26 cellular contexts compared by ENCODE assay signal in the genomic region with DNA sequence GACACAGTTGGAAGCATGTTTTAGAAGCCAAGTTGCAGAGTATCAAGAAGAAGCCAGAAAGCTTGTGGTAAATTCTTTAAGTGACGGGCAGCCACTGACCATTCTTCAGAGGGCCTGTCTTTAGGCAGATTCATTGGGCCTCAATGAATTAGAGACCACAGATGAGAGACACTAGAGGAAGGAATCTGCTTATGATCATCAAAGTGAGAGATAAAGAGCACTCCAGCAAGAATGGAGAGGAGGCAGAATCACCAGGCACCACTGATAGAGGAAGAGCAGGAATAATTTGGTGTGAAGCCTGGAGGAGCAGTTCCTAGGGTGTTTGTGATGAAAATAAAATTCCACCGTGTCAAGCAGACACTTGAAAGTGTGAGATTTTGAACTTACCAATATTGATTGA.
"Had no signal": no experiment of that assay in that cellular context is flagged by ENCODE, and none has a peak within 500 bp of the region (broad histone marks: within the 10 kb centered on the region; RNA-seq: fewer than 3 reads in every experiment).

No MANE protein-coding gene starts in this region.

- H3K9me3 Mint-ChIP-seq: effector memory CD8-positive, alpha-beta T cell; nephron; stimulated activated naive CD8-positive, alpha-beta T cell treated with anti-CD3 and anti-CD28 coated beads, Interleukin-15, Interleukin-2, amounts not matched to agents 100 ng/mL and 50 ng/mL, for 24 hours had no signal

- H3K4me1 Mint-ChIP-seq: stimulated activated memory B cell treated with anti-CD40 and anti-IgM and Interleukin-4, amounts not matched to agents 10 μg/mL and 1 μg/mL and 100 μg/mL, for 72 hours had no signal

- ATAC-seq: effector memory CD8-positive, alpha-beta T cell; gastroesophageal sphincter; heart right ventricle; left cardiac atrium; left lung; naive thymus-derived CD4-positive, alpha-beta T cell; right lobe of liver; stimulated activated memory B cell treated with anti-CD40 and anti-IgM and Interleukin-4, amounts not matched to agents 10 μg/mL and 1 μg/mL and 100 μg/mL, for 72 hours had no signal

- H3K27ac ChIP-seq: colonic mucosa, gastroesophageal sphincter, heart right ventricle, left lung, right lobe of liver, spleen, transverse colon, vagina had no signal

- DNase-seq: central memory CD4-positive, alpha-beta T cell; colonic mucosa; effector memory CD8-positive, alpha-beta T cell; erythroblast; glutamatergic neuron; heart right ventricle; hippocampal formation; left cardiac atrium; left lung; mesenchymal stem cell; midbrain; naive thymus-derived CD4-positive, alpha-beta T cell; nucleus accumbens; posterior cingulate gyrus; right lobe of liver; spleen; stimulated activated CD4-positive, alpha-beta T cell treated with anti-CD3 and anti-CD28 coated beads, Interleukin-4, amount 100 ng/mL, for 4 hours; transverse colon had no signal

- H3K36me3 Mint-ChIP-seq: stimulated activated memory B cell treated with anti-CD40 and anti-IgM and Interleukin-4, amounts not matched to agents 10 μg/mL and 1 μg/mL and 100 μg/mL, for 72 hours had no signal

- H3K27me3 ChIP-seq: colonic mucosa, gastroesophageal sphincter, heart right ventricle, left lung, right lobe of liver, spleen, transverse colon, vagina had no signal

- H3K27ac Mint-ChIP-seq: dendritic cell treated with granulocyte-macrophage colony-stimulating factor and Interleukin-4, amounts not matched to agents 40 ng/mL and 50 ng/mL, for 4 days; naive thymus-derived CD4-positive, alpha-beta T cell; nephron; stimulated activated memory B cell treated with anti-CD40 and anti-IgM and Interleukin-4, amounts not matched to agents 10 μg/mL and 1 μg/mL and 100 μg/mL, for 72 hours; stimulated activated naive CD8-positive, alpha-beta T cell treated with anti-CD3 and anti-CD28 coated beads, Interleukin-15, Interleukin-2, amounts not matched to agents 100 ng/mL and 50 ng/mL, for 24 hours had no signal

- H3K4me3 ChIP-seq: colonic mucosa, gastroesophageal sphincter, heart right ventricle, left lung, right lobe of liver, spleen, transverse colon, vagina had no signal

- H3K27me3 Mint-ChIP-seq: dendritic cell treated with granulocyte-macrophage colony-stimulating factor and Interleukin-4, amounts not matched to agents 40 ng/mL and 50 ng/mL, for 4 days; effector memory CD8-positive, alpha-beta T cell; naive thymus-derived CD4-positive, alpha-beta T cell; stimulated activated memory B cell treated with anti-CD40 and anti-IgM and Interleukin-4, amounts not matched to agents 10 μg/mL and 1 μg/mL and 100 μg/mL, for 72 hours; stimulated activated naive CD8-positive, alpha-beta T cell treated with anti-CD3 and anti-CD28 coated beads, Interleukin-15, Interleukin-2, amounts not matched to agents 100 ng/mL and 50 ng/mL, for 24 hours had no signal

- H3K9me3 ChIP-seq: colonic mucosa, gastroesophageal sphincter, right lobe of liver, transverse colon, vagina had no signal

- H3K4me3 Mint-ChIP-seq: dendritic cell treated with granulocyte-macrophage colony-stimulating factor and Interleukin-4, amounts not matched to agents 40 ng/mL and 50 ng/mL, for 4 days; effector memory CD8-positive, alpha-beta T cell; naive thymus-derived CD4-positive, alpha-beta T cell; nephron; stimulated activated memory B cell treated with anti-CD40 and anti-IgM and Interleukin-4, amounts not matched to agents 10 μg/mL and 1 μg/mL and 100 μg/mL, for 72 hours; stimulated activated naive CD8-positive, alpha-beta T cell treated with anti-CD3 and anti-CD28 coated beads, Interleukin-15, Interleukin-2, amounts not matched to agents 100 ng/mL and 50 ng/mL, for 24 hours had no signal

- FAIRE-seq: endometrium, islet of Langerhans had no signal

- H3K36me3 ChIP-seq: colonic mucosa, gastroesophageal sphincter, heart right ventricle, left lung, right lobe of liver, spleen, transverse colon, vagina had no signal
